Comparison of ENCODE assay signal across 1 cellular context in the genomic region with DNA sequence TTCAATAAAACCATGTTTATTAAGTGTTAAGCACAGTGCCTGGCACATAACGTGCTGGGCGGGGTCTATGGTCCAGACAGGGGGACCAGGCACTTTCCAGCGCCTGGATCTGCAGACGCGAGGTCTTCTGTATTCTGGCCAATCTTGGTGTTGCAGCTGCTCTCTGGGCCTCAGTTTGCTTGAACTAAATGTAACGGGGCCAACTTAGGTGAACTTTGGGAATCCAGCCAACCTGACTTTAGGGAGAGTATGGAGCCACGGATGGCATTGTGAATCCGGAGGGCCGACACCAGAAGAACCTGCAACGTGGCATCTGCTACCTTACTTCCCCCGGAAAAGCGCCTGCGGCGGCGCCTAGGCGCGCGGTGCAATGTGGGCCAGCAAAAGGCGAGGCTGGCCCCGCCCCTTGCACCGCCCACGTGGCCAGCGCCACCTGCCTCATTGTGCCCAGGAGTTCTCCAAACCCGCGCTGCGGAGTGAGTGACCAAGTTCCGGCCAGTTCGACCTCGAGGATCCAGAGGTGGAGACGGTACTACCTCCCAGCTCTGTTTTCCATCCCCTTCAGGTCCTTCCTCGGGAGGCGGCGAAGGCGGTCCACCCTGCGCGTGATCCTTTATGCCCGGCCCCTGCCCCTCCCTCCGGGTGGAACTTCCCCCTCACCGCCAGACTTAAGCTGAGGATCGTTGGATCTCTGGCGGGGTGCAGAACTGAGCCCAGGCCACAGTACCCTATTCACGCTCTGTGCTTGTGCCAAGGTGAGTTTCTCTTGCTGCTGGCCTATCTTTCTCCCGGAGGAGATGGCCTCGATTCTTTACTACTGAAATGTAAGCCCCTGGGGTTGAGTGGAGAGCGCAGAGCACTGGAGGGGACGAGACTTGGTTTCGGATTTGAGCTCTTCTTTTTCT.
A peak's percentile ranks its signal among the peaks of the same experiment; 100 is the strongest.
TF ChIP-seq lines count a peak whose summit lies in the region.

A gene (plus strand): TSS at position 426 of the 905 bp plus-strand sequence. CDS start 10,969 bp downstream, outside the sequence.

TF ChIP-seq in HepG2, 621 proteins besides CTCF, POLR2A, EP300 and RAD21 (continued from another document and continues in another):
- peak; percentile 69; the same call in 1 of the 2 replicates for TF ChIP-seq CHD4 (IDR thresholded peaks at IDR 0.05; ENCODE audit: borderline replicate concordance, low read length)
- TF ChIP-seq, protein P1, sequence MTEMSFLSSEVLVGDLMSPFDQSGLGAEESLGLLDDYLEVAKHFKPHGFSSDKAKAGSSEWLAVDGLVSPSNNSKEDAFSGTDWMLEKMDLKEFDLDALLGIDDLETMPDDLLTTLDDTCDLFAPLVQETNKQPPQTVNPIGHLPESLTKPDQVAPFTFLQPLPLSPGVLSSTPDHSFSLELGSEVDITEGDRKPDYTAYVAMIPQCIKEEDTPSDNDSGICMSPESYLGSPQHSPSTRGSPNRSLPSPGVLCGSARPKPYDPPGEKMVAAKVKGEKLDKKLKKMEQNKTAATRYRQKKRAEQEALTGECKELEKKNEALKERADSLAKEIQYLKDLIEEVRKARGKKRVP (CRISPR knock-in tag; IDR thresholded peaks at IDR 0.05): peak in 1 of 2 experiments; percentile 59; a peak in 1 of 4 replicates
- TF ChIP-seq, protein P2, sequence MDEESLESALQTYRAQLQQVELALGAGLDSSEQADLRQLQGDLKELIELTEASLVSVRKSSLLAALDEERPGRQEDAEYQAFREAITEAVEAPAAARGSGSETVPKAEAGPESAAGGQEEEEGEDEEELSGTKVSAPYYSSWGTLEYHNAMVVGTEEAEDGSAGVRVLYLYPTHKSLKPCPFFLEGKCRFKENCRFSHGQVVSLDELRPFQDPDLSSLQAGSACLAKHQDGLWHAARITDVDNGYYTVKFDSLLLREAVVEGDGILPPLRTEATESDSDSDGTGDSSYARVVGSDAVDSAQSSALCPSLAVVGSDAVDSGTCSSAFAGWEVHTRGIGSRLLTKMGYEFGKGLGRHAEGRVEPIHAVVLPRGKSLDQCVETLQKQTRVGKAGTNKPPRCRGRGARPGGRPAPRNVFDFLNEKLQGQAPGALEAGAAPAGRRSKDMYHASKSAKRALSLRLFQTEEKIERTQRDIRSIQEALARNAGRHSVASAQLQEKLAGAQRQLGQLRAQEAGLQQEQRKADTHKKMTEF (CRISPR knock-in tag; IDR thresholded peaks at IDR 0.05): peak; percentile 89
- TF ChIP-seq SMARCE1 (IDR thresholded peaks at IDR 0.05; ENCODE audit: borderline replicate concordance): no peak
- peak; percentile 48; the same call in 1 of the 2 replicates for TF ChIP-seq NR2C2 (CRISPR knock-in tag; IDR thresholded peaks at IDR 0.05; ENCODE audit: borderline replicate concordance)
- TF ChIP-seq, protein P3, sequence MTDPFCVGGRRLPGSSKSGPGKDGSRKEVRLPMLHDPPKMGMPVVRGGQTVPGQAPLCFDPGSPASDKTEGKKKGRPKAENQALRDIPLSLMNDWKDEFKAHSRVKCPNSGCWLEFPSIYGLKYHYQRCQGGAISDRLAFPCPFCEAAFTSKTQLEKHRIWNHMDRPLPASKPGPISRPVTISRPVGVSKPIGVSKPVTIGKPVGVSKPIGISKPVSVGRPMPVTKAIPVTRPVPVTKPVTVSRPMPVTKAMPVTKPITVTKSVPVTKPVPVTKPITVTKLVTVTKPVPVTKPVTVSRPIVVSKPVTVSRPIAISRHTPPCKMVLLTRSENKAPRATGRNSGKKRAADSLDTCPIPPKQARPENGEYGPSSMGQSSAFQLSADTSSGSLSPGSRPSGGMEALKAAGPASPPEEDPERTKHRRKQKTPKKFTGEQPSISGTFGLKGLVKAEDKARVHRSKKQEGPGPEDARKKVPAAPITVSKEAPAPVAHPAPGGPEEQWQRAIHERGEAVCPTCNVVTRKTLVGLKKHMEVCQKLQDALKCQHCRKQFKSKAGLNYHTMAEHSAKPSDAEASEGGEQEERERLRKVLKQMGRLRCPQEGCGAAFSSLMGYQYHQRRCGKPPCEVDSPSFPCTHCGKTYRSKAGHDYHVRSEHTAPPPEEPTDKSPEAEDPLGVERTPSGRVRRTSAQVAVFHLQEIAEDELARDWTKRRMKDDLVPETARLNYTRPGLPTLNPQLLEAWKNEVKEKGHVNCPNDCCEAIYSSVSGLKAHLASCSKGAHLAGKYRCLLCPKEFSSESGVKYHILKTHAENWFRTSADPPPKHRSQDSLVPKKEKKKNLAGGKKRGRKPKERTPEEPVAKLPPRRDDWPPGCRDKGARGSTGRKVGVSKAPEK (CRISPR knock-in tag; IDR thresholded peaks at IDR 0.05; ENCODE audit: borderline replicate concordance): no peak
- peak; percentile 31; the same call in 1 of the 2 replicates for TF ChIP-seq ZNF484 (CRISPR knock-in tag; IDR thresholded peaks at IDR 0.05; ENCODE audit: borderline replicate concordance, low read depth)
- TF ChIP-seq ZNF446 (CRISPR knock-in tag; IDR thresholded peaks at IDR 0.05): no peak; the same call in 1 of the 2 replicates
- TF ChIP-seq, protein P4, sequence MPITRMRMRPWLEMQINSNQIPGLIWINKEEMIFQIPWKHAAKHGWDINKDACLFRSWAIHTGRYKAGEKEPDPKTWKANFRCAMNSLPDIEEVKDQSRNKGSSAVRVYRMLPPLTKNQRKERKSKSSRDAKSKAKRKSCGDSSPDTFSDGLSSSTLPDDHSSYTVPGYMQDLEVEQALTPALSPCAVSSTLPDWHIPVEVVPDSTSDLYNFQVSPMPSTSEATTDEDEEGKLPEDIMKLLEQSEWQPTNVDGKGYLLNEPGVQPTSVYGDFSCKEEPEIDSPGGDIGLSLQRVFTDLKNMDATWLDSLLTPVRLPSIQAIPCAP (CRISPR knock-in tag; IDR thresholded peaks at IDR 0.05; ENCODE audit: low read depth): 0 out of 2 replicates have a peak, but pooled peaks have one; percentile 73
- peak; percentile 73; the same call in 1 of the 2 replicates for TF ChIP-seq IRF2 (CRISPR knock-in tag; IDR thresholded peaks at IDR 0.05)
- no peak for TF ChIP-seq ZNF777 (CRISPR knock-in tag; IDR thresholded peaks at IDR 0.05)
- TF ChIP-seq, protein P5, sequence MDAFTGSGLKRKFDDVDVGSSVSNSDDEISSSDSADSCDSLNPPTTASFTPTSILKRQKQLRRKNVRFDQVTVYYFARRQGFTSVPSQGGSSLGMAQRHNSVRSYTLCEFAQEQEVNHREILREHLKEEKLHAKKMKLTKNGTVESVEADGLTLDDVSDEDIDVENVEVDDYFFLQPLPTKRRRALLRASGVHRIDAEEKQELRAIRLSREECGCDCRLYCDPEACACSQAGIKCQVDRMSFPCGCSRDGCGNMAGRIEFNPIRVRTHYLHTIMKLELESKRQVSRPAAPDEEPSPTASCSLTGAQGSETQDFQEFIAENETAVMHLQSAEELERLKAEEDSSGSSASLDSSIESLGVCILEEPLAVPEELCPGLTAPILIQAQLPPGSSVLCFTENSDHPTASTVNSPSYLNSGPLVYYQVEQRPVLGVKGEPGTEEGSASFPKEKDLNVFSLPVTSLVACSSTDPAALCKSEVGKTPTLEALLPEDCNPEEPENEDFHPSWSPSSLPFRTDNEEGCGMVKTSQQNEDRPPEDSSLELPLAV (CRISPR knock-in tag; conservative IDR thresholded peaks at IDR 0.05; ENCODE audit: low read depth): no peak
- TF ChIP-seq, protein P6, sequence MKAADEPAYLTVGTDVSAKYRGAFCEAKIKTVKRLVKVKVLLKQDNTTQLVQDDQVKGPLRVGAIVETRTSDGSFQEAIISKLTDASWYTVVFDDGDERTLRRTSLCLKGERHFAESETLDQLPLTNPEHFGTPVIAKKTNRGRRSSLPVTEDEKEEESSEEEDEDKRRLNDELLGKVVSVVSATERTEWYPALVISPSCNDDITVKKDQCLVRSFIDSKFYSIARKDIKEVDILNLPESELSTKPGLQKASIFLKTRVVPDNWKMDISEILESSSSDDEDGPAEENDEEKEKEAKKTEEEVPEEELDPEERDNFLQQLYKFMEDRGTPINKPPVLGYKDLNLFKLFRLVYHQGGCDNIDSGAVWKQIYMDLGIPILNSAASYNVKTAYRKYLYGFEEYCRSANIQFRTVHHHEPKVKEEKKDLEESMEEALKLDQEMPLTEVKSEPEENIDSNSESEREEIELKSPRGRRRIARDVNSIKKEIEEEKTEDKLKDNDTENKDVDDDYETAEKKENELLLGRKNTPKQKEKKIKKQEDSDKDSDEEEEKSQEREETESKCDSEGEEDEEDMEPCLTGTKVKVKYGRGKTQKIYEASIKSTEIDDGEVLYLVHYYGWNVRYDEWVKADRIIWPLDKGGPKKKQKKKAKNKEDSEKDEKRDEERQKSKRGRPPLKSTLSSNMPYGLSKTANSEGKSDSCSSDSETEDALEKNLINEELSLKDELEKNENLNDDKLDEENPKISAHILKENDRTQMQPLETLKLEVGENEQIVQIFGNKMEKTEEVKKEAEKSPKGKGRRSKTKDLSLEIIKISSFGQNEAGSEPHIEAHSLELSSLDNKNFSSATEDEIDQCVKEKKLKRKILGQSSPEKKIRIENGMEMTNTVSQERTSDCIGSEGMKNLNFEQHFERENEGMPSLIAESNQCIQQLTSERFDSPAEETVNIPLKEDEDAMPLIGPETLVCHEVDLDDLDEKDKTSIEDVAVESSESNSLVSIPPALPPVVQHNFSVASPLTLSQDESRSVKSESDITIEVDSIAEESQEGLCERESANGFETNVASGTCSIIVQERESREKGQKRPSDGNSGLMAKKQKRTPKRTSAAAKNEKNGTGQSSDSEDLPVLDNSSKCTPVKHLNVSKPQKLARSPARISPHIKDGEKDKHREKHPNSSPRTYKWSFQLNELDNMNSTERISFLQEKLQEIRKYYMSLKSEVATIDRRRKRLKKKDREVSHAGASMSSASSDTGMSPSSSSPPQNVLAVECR (CRISPR knock-in tag; IDR thresholded peaks at IDR 0.05; ENCODE audit: borderline replicate concordance): peak; percentile 96
- TF ChIP-seq HNRNPL (IDR thresholded peaks at IDR 0.05; ENCODE audit: low read depth, low read length): peak; percentile 75; the same call in 1 of the 2 replicates
- TF ChIP-seq, protein P7, sequence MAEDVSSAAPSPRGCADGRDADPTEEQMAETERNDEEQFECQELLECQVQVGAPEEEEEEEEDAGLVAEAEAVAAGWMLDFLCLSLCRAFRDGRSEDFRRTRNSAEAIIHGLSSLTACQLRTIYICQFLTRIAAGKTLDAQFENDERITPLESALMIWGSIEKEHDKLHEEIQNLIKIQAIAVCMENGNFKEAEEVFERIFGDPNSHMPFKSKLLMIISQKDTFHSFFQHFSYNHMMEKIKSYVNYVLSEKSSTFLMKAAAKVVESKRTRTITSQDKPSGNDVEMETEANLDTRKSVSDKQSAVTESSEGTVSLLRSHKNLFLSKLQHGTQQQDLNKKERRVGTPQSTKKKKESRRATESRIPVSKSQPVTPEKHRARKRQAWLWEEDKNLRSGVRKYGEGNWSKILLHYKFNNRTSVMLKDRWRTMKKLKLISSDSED (CRISPR knock-in tag; IDR thresholded peaks at IDR 0.05): 0 out of 2 replicates have a peak, but pooled peaks have one; percentile 44
- TF ChIP-seq, protein P8, sequence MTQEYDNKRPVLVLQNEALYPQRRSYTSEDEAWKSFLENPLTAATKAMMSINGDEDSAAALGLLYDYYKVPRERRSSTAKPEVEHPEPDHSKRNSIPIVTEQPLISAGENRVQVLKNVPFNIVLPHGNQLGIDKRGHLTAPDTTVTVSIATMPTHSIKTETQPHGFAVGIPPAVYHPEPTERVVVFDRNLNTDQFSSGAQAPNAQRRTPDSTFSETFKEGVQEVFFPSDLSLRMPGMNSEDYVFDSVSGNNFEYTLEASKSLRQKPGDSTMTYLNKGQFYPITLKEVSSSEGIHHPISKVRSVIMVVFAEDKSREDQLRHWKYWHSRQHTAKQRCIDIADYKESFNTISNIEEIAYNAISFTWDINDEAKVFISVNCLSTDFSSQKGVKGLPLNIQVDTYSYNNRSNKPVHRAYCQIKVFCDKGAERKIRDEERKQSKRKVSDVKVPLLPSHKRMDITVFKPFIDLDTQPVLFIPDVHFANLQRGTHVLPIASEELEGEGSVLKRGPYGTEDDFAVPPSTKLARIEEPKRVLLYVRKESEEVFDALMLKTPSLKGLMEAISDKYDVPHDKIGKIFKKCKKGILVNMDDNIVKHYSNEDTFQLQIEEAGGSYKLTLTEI (CRISPR knock-in tag; conservative IDR thresholded peaks at IDR 0.05): no peak
- TF ChIP-seq HHEX (CRISPR knock-in tag; IDR thresholded peaks at IDR 0.05): no peak
- 0 out of 2 replicates have a peak, but pooled peaks have one; percentile 29 for TF ChIP-seq NCOA1 (CRISPR knock-in tag; IDR thresholded peaks at IDR 0.05)
- no peak; the same call in 1 of the 2 replicates for TF ChIP-seq SMAD3 (CRISPR knock-in tag; IDR thresholded peaks at IDR 0.05)
- TF ChIP-seq PCBP2 (optimal IDR thresholded peaks at IDR 0.05; ENCODE audit: low read depth, low read length, poor library complexity, severe bottlenecking): no peak
- peak; percentile 86 for TF ChIP-seq TMF1 (CRISPR knock-in tag; IDR thresholded peaks at IDR 0.05; ENCODE audit: low read depth)
- no peak for TF ChIP-seq FOXK1 (CRISPR knock-in tag; IDR thresholded peaks at IDR 0.05; ENCODE audit: borderline replicate concordance, low read depth)
- TF ChIP-seq AGO1 (IDR thresholded peaks at IDR 0.05; ENCODE audit: low read depth, low read length, poor library complexity, severe bottlenecking): peak; percentile 51
- TF ChIP-seq, protein P9, sequence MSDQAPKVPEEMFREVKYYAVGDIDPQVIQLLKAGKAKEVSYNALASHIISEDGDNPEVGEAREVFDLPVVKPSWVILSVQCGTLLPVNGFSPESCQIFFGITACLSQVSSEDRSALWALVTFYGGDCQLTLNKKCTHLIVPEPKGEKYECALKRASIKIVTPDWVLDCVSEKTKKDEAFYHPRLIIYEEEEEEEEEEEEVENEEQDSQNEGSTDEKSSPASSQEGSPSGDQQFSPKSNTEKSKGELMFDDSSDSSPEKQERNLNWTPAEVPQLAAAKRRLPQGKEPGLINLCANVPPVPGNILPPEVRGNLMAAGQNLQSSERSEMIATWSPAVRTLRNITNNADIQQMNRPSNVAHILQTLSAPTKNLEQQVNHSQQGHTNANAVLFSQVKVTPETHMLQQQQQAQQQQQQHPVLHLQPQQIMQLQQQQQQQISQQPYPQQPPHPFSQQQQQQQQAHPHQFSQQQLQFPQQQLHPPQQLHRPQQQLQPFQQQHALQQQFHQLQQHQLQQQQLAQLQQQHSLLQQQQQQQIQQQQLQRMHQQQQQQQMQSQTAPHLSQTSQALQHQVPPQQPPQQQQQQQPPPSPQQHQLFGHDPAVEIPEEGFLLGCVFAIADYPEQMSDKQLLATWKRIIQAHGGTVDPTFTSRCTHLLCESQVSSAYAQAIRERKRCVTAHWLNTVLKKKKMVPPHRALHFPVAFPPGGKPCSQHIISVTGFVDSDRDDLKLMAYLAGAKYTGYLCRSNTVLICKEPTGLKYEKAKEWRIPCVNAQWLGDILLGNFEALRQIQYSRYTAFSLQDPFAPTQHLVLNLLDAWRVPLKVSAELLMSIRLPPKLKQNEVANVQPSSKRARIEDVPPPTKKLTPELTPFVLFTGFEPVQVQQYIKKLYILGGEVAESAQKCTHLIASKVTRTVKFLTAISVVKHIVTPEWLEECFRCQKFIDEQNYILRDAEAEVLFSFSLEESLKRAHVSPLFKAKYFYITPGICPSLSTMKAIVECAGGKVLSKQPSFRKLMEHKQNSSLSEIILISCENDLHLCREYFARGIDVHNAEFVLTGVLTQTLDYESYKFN (CRISPR knock-in tag; conservative IDR thresholded peaks at IDR 0.05): peak; percentile 46
- TF ChIP-seq, protein P10, sequence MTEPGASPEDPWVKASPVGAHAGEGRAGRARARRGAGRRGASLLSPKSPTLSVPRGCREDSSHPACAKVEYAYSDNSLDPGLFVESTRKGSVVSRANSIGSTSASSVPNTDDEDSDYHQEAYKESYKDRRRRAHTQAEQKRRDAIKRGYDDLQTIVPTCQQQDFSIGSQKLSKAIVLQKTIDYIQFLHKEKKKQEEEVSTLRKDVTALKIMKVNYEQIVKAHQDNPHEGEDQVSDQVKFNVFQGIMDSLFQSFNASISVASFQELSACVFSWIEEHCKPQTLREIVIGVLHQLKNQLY (CRISPR knock-in tag; IDR thresholded peaks at IDR 0.05): no peak; the same call in none of the 2 replicates
